Comparison of ENCODE assay signal across 9 cellular contexts in genomic region chr11:19338375-19338774, GRCh38.
"Had no signal": no experiment of that assay in that cellular context is flagged by ENCODE, and none has a peak within 500 bp of the region (broad histone marks: within the 10 kb centered on the region; RNA-seq: fewer than 3 reads in every experiment).

No MANE protein-coding gene starts in this region.

- H3K27ac ChIP-seq: VCaP, WERI-Rb-1 had no signal

- H3K36me3 ChIP-seq: WERI-Rb-1 had no signal

- ATAC-seq: activated CD4-positive, alpha-beta T cell treated with anti-CD3 and anti-CD28 coated beads for 36 hours; activated CD4-positive, CD25-positive, alpha-beta regulatory T cell treated with anti-CD3 and anti-CD28 coated beads, Interleukin-2, amount 50 U/mL, for 24 hours; activated CD8-positive, alpha-beta memory T cell treated with anti-CD3 and anti-CD28 coated beads, Interleukin-2, amount 10 ng/mL, durations not matched to agents 7 days and 5 days; activated CD8-positive, alpha-beta T cell treated with anti-CD3 and anti-CD28 coated beads for 36 hours; activated CD8-positive, alpha-beta T cell treated with anti-CD3 and anti-CD28 coated beads, Interleukin-2, amount 10 ng/mL, durations not matched to agents 7 days and 5 days; T-helper 17 cell; WTC11 had no signal
